ENCODE assay signal across 19 cellular contexts in genomic region chr9:135791431-135792267, GRCh38.
DNase-seq lines count a peak whose midpoint lies in the region; ATAC-seq, FAIRE-seq and TF ChIP-seq lines count a peak whose summit lies in the region.
"Had no signal": no experiment of that assay in that cellular context is flagged by ENCODE, and none has a peak within 500 bp of the region (broad histone marks: within the 10 kb centered on the region; RNA-seq: fewer than 3 reads in every experiment).

No MANE protein-coding gene starts in this region.

- no peak overlapping the region for H2AFZ ChIP-seq in K562 (ENCODE audit: low read depth, low read length)

- no peaks in the 10 kb centered on the region for H3K9me1 ChIP-seq in K562 (ENCODE audit: control insufficient read depth, insufficient read depth, low read length)

- H3K27me3 ChIP-seq in BLaER1, result no peaks in the 10 kb centered on the region
- peaks cover 38 to 80% of the 10 kb centered on the region in 2 experiments for H3K27me3 ChIP-seq in K562 (ENCODE audit: control insufficient read depth in 2 of 2, insufficient read depth in 2 of 2, low read length in 2 of 2)
- peaks cover 28% of the 10 kb centered on the region for H3K27me3 ChIP-seq in gastroesophageal sphincter

- intact Hi-C loops in K562 (cut with micrococcal nuclease), result loop anchor here (5.0 to 10.0 kb wide), 3 partner anchors 87 to 351 kb away; partner anchors contain the start of gene KCNT1

- 0 out of 2 replicates have a peak overlapping the region, but pooled peaks have one; percentile 9 for H3K4me2 ChIP-seq in BLaER1
- no peak overlapping the region for H3K4me2 ChIP-seq in K562 (ENCODE audit: insufficient read depth, low read length)

- CTCF ChIA-PET in K562 (lab: Yijun Ruan, JAX; ENCODE audit: low intra/inter-chr PET ratio), result no interaction called here

- no peak for ATAC-seq in K562
- no peak for ATAC-seq in gastroesophageal sphincter
- ATAC-seq: PC-3 had no signal

- no TSS peak for BruUV-seq in K562 (replicated peaks; lab: Mats Ljungman, UMichigan)

- POLR2A ChIA-PET in K562 (lab: Yijun Ruan, JAX), result interaction anchor here (0.6 kb wide), 1 partner anchor 38 kb away, joined by 4 read pairs; no protein-coding TSS in a partner anchor

- FAIRE-seq in K562 (lab: Jason Lieb, UNC), result no peak
- FAIRE-seq: GM12892, H54, HTR-8/SVneo had no signal

- TF ChIP-seq POLR2A in K562 (conservative IDR thresholded peaks at IDR 0.05), result no peak
- no peak for TF ChIP-seq POLR2A in gastroesophageal sphincter (IDR thresholded peaks at IDR 0.05)

- no peak overlapping the region for H3K4me3 ChIP-seq in BLaER1
- no peak overlapping the region for H3K4me3 ChIP-seq in K562
- H3K4me3 ChIP-seq in gastroesophageal sphincter, result no peak overlapping the region
- H3K4me3 ChIP-seq: SJCRH30 had no signal

- 12% methylated on average over 32 of the region's 35 CpGs for WGBS in K562 (ENCODE audit: insufficient coverage, low coverage, missing lambda C conversion rate)
- 80 to 93% methylated on average over 3 to 7 of the region's 35 CpGs for WGBS in gastroesophageal sphincter (ENCODE audit: low coverage in 1 of 2), 2 donors

- TF ChIP-seq RAD21 in K562 (CRISPR knock-in tag; conservative IDR thresholded peaks at IDR 0.05 in 1 of 2, IDR thresholded peaks at IDR 0.05 in 1 of 2), result no peak

- H3K9me3 ChIP-seq in BLaER1 (no peaks in the 10 kb centered on the region), K562 (replicated peaks; ENCODE audit: control insufficient read depth, insufficient read depth, low read depth, low read length) (no peaks in the 10 kb centered on the region), gastroesophageal sphincter (no peaks in the 10 kb centered on the region)
- H3K9me3 ChIP-seq: SJCRH30 had no signal

- DNase-seq in COLO668 (lab: John Stamatoyannopoulos, UW; ENCODE audit: unreplicated experiment) (peak; percentile 82), NCI-H510A (lab: John Stamatoyannopoulos, UW) (peak; percentile 39), K562 (ENCODE audit: extremely low read depth in 1 of 4, low spot score in 3 of 4) (peak in 1 of 4 experiments; percentile 10), H4 (ENCODE audit: low spot score) (no peak)
- DNase-seq in stimulated activated naive CD4-positive, alpha-beta T cell treated with Interleukin-2 at 50 U/mL for 16 hours (lab: John Stamatoyannopoulos, UW), result no peak
- DNase-seq: CD4-positive, alpha-beta memory T cell; GF-D8; NCI-H1105 treated with DMSO at 0.1 percent for 48 hours; NCI-H187 treated with DMSO at 0.1 percent for 48 hours; NCI-H526 treated with DMSO at 0.1 percent for 48 hours; PC-3; T-helper 2 cell had no signal

- peaks cover 25% of the 10 kb centered on the region for H3K4me1 ChIP-seq in BLaER1
- H3K4me1 ChIP-seq in K562 (replicated peaks in 1 of 2; ENCODE audit: control insufficient read depth in 2 of 2, insufficient read depth in 2 of 2, low read length in 2 of 2), result peaks cover 3 to 63% of the 10 kb centered on the region in 2 experiments; a peak in 3 of 5 replicates
- H3K4me1 ChIP-seq in gastroesophageal sphincter, result no peaks in the 10 kb centered on the region
- H3K4me1 ChIP-seq: SJCRH30 had no signal

- TF ChIP-seq CTCF in K562 (IDR thresholded peaks at IDR 0.05 in 2 of 3, conservative IDR thresholded peaks at IDR 0.05 in 1 of 3; ENCODE audit: insufficient read depth in 2 of 3, low read depth in 1 of 3, low read length in 3 of 3) (no peak), gastroesophageal sphincter (IDR thresholded peaks at IDR 0.05) (no peak)

- H3K9ac ChIP-seq in BLaER1 (no peak overlapping the region), K562 (ENCODE audit: insufficient read depth in 1 of 2, low read depth in 2 of 2, low read length in 2 of 2) (peak overlapping the region in 1 of 2 experiments; percentile 61; a peak in 2 of 4 replicates)

- H4K20me1 ChIP-seq in BLaER1, result no peaks in the 10 kb centered on the region; the same call in 1 of the 2 replicates
- peaks cover 11% of the 10 kb centered on the region for H4K20me1 ChIP-seq in K562 (replicated peaks; ENCODE audit: control insufficient read depth, insufficient read depth, low read length)

- H3K27ac ChIP-seq in BLaER1, result no peak overlapping the region
- no peak overlapping the region for H3K27ac ChIP-seq in K562 (ENCODE audit: extremely low read depth, low read depth, low read length)
- no peak overlapping the region for H3K27ac ChIP-seq in gastroesophageal sphincter
- H3K27ac ChIP-seq: HL-60, SJCRH30 had no signal

- in situ Hi-C loops in K562 (cut with MboI), result loop anchor here (10.0 kb wide), 1 partner anchor 483 kb away; no protein-coding TSS in a partner anchor

- no peak for TF ChIP-seq EP300 in K562 (IDR thresholded peaks at IDR 0.05; ENCODE audit: low read length)
- TF ChIP-seq EP300 in gastroesophageal sphincter (IDR thresholded peaks at IDR 0.05), result no peak

- no peaks in the 10 kb centered on the region for H3K79me2 ChIP-seq in K562 (ENCODE audit: control insufficient read depth, insufficient read depth, low read length)

- H3K36me3 ChIP-seq in BLaER1 (no peaks in the 10 kb centered on the region), K562 (ENCODE audit: control insufficient read depth, insufficient read depth, low read length) (no peaks in the 10 kb centered on the region), gastroesophageal sphincter (no peaks in the 10 kb centered on the region)
- H3K36me3 ChIP-seq: SJCRH30 had no signal

TF ChIP-seq in K562, 482 proteins besides CTCF, POLR2A, EP300 and RAD21:
- TF ChIP-seq, protein P1, sequence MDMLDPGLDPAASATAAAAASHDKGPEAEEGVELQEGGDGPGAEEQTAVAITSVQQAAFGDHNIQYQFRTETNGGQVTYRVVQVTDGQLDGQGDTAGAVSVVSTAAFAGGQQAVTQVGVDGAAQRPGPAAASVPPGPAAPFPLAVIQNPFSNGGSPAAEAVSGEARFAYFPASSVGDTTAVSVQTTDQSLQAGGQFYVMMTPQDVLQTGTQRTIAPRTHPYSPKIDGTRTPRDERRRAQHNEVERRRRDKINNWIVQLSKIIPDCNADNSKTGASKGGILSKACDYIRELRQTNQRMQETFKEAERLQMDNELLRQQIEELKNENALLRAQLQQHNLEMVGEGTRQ (CRISPR knock-in tag; IDR thresholded peaks at IDR 0.05), result 0 out of 2 replicates have a peak, but pooled peaks have one; percentile 20
- TF ChIP-seq ZNF583 (CRISPR knock-in tag; IDR thresholded peaks at IDR 0.05) (no peak), PHB (CRISPR knock-in tag; IDR thresholded peaks at IDR 0.05) (no peak), LARP7 (IDR thresholded peaks at IDR 0.05) (no peak), HDAC1 (IDR thresholded peaks at IDR 0.05) (no peak)
TF ChIP-seq in K562: peak in this region for 1.

Comparison
In these comparisons a context has a peak if more than half of its experiments do, and no peak if none do; other contexts are left out.
1. DNase-seq: peak in COLO668 (single experiment) and NCI-H510A (single experiment); none in stimulated activated naive CD4-positive, alpha-beta T cell treated with Interleukin-2 at 50 U/mL for 16 hours (single experiment) and H4 (single experiment).